In genomic region chr15:98999233-98999632, GRCh38 we compare ENCODE assay signal across 32 cellular contexts. TPM values are rescaled to one million over a fixed set of nuclear protein-coding genes. Genes with fewer than 3 reads are reported as not detected.
"Had no signal": no experiment of that assay in that cellular context is flagged by ENCODE, and none has a peak within 500 bp of the region (broad histone marks: within the 10 kb centered on the region; RNA-seq: fewer than 3 reads in every experiment).

No MANE protein-coding gene starts in this region.

- ATAC-seq: naive thymus-derived CD4-positive, alpha-beta T cell; natural killer cell; psoas muscle; right cardiac atrium; sciatic nerve; stimulated activated effector memory CD8-positive, alpha-beta T cell treated with anti-CD3 and anti-CD28 coated beads, Interleukin-12 subunit alpha, Interleukin-12 subunit beta, amount 100 ng/mL, for 72 hours; stimulated activated naive B cell treated with anti-CD40 and anti-IgM and Interleukin-4, amounts not matched to agents 10 μg/mL and 1 μg/mL and 100 μg/mL, for 72 hours had no signal

- H3K9ac ChIP-seq: neural progenitor cell, parathyroid adenoma had no signal

- DNase-seq: naive thymus-derived CD4-positive, alpha-beta T cell; natural killer cell; occipital lobe; ovary; psoas muscle; right cardiac atrium; stimulated activated CD4-positive, alpha-beta T cell treated with anti-CD3 and anti-CD28 coated beads, Interleukin-15, amount 100 ng/mL, for 24 hours; stimulated activated CD4-positive, alpha-beta T cell treated with anti-CD3 and anti-CD28 coated beads, Interleukin-2, amount 100 ng/mL, for 24 hours; stimulated activated CD4-positive, alpha-beta T cell treated with anti-CD3 and anti-CD28 coated beads, Interleukin-2, amount 100 ng/mL, for 48 hours; stimulated activated CD4-positive, alpha-beta T cell treated with anti-CD3 and anti-CD28 coated beads, Interleukin-4, amount 100 ng/mL, for 24 hours; stimulated activated naive B cell treated with anti-CD40 and anti-IgM and Interleukin-4, amounts not matched to agents 10 μg/mL and 1 μg/mL and 100 μg/mL, for 72 hours; stimulated activated naive CD4-positive, alpha-beta T cell treated with Interleukin-2 at 50 U/mL for 16 hours; stomach; thyroid gland; trophoblast cell had no signal

- H3K4me2 ChIP-seq: neural progenitor cell had no signal

- H3K79me2 ChIP-seq: parathyroid adenoma had no signal

- H3K4me3 ChIP-seq: neural progenitor cell, ovary, psoas muscle, skin epidermis, stomach, thoracic aorta, thyroid gland, tibial nerve, upper lobe of left lung, vagina had no signal

- H3K4me1 ChIP-seq: parathyroid adenoma, stomach, thyroid gland, tibial nerve, upper lobe of left lung, vagina had no signal

- FAIRE-seq: urothelium cell line had no signal

- H3K36me3 ChIP-seq: neural progenitor cell, ovary, stomach, thoracic aorta, thyroid gland, tibial nerve, upper lobe of left lung, vagina had no signal

- H3K27ac ChIP-seq: neural progenitor cell, ovary, parathyroid adenoma, skin epidermis, stomach, thoracic aorta, thyroid gland, tibial nerve, upper lobe of left lung, vagina had no signal

- H3K9me3 ChIP-seq: ovary, psoas muscle, thoracic aorta, thyroid gland, upper lobe of left lung, vagina had no signal

- H3K27me3 ChIP-seq: neural progenitor cell, ovary, stomach, thyroid gland, tibial nerve, upper lobe of left lung, vagina had no signal

- H2AFZ ChIP-seq: neural progenitor cell, parathyroid adenoma had no signal

RNA-seq across cellular contexts. Expression of gene PGPEP1L, which starts 8.4 kb away (rescaled TPM):
- total RNA-seq: naive thymus-derived CD4-positive, alpha-beta T cell; natural killer cell; osteoblast; ovary; progenitor cell of endocrine pancreas; renal cortical epithelial cell; sciatic nerve; stomach; subcutaneous adipose tissue; temporal lobe; thyroid gland; tibial nerve; upper lobe of left lung; ureter; vagina had no signal
- polyA plus RNA-seq: naive thymus-derived CD4-positive, alpha-beta T cell; neural cell had no signal
